Comparison of ENCODE assay signal across 1 cellular context in genomic region chr2:96554293-96555145, GRCh38.
TF ChIP-seq lines count a peak whose summit lies in the region.

No MANE protein-coding gene starts in this region.

TF ChIP-seq in HepG2, 621 proteins besides CTCF, POLR2A, EP300 and RAD21 (continued from another document and continues in another):
- TF ChIP-seq, protein P1, sequence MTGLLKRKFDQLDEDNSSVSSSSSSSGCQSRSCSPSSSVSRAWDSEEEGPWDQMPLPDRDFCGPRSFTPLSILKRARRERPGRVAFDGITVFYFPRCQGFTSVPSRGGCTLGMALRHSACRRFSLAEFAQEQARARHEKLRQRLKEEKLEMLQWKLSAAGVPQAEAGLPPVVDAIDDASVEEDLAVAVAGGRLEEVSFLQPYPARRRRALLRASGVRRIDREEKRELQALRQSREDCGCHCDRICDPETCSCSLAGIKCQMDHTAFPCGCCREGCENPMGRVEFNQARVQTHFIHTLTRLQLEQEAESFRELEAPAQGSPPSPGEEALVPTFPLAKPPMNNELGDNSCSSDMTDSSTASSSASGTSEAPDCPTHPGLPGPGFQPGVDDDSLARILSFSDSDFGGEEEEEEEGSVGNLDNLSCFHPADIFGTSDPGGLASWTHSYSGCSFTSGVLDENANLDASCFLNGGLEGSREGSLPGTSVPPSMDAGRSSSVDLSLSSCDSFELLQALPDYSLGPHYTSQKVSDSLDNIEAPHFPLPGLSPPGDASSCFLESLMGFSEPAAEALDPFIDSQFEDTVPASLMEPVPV (CRISPR knock-in tag; IDR thresholded peaks at IDR 0.05), result no peak
- TF ChIP-seq SAP130 (CRISPR knock-in tag; IDR thresholded peaks at IDR 0.05; ENCODE audit: low read depth), result peak; percentile 25; the same call in 1 of the 2 replicates
- 0 out of 2 replicates have a peak, but pooled peaks have one; percentile 18 for TF ChIP-seq DMAP1 (CRISPR knock-in tag; IDR thresholded peaks at IDR 0.05)
- no peak for TF ChIP-seq E2F1 (CRISPR knock-in tag; IDR thresholded peaks at IDR 0.05)
- TF ChIP-seq, protein P2, sequence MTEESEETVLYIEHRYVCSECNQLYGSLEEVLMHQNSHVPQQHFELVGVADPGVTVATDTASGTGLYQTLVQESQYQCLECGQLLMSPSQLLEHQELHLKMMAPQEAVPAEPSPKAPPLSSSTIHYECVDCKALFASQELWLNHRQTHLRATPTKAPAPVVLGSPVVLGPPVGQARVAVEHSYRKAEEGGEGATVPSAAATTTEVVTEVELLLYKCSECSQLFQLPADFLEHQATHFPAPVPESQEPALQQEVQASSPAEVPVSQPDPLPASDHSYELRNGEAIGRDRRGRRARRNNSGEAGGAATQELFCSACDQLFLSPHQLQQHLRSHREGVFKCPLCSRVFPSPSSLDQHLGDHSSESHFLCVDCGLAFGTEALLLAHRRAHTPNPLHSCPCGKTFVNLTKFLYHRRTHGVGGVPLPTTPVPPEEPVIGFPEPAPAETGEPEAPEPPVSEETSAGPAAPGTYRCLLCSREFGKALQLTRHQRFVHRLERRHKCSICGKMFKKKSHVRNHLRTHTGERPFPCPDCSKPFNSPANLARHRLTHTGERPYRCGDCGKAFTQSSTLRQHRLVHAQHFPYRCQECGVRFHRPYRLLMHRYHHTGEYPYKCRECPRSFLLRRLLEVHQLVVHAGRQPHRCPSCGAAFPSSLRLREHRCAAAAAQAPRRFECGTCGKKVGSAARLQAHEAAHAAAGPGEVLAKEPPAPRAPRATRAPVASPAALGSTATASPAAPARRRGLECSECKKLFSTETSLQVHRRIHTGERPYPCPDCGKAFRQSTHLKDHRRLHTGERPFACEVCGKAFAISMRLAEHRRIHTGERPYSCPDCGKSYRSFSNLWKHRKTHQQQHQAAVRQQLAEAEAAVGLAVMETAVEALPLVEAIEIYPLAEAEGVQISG (CRISPR knock-in tag; IDR thresholded peaks at IDR 0.05), result peak; percentile 69
- TF ChIP-seq, protein P3, sequence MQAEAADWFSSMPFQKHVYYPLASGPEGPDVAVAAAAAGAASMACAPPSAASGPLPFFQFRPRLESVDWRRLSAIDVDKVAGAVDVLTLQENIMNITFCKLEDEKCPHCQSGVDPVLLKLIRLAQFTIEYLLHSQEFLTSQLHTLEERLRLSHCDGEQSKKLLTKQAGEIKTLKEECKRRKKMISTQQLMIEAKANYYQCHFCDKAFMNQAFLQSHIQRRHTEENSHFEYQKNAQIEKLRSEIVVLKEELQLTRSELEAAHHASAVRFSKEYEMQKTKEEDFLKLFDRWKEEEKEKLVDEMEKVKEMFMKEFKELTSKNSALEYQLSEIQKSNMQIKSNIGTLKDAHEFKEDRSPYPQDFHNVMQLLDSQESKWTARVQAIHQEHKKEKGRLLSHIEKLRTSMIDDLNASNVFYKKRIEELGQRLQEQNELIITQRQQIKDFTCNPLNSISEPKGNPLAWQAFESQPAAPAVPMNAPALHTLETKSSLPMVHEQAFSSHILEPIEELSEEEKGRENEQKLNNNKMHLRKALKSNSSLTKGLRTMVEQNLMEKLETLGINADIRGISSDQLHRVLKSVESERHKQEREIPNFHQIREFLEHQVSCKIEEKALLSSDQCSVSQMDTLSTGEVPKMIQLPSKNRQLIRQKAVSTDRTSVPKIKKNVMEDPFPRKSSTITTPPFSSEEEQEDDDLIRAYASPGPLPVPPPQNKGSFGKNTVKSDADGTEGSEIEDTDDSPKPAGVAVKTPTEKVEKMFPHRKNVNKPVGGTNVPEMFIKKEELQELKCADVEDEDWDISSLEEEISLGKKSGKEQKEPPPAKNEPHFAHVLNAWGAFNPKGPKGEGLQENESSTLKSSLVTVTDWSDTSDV (CRISPR knock-in tag; IDR thresholded peaks at IDR 0.05), result 0 out of 2 replicates have a peak, but pooled peaks have one; percentile 80
- no peak for TF ChIP-seq REL (CRISPR knock-in tag; conservative IDR thresholded peaks at IDR 0.05)
- no peak for TF ChIP-seq GLMP (CRISPR knock-in tag; IDR thresholded peaks at IDR 0.05; ENCODE audit: borderline replicate concordance)
- TF ChIP-seq ZNF3 (CRISPR knock-in tag; IDR thresholded peaks at IDR 0.05), result no peak
- no peak for TF ChIP-seq SMAD9 (CRISPR knock-in tag; IDR thresholded peaks at IDR 0.05)
- TF ChIP-seq, protein P4, sequence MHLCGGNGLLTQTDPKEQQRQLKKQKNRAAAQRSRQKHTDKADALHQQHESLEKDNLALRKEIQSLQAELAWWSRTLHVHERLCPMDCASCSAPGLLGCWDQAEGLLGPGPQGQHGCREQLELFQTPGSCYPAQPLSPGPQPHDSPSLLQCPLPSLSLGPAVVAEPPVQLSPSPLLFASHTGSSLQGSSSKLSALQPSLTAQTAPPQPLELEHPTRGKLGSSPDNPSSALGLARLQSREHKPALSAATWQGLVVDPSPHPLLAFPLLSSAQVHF (CRISPR knock-in tag; IDR thresholded peaks at IDR 0.05), result no peak
- no peak for TF ChIP-seq SIN3A (IDR thresholded peaks at IDR 0.05; ENCODE audit: borderline replicate concordance, low read depth, low read length)
- TF ChIP-seq ZNF766 (CRISPR knock-in tag; IDR thresholded peaks at IDR 0.05; ENCODE audit: borderline replicate concordance), result no peak
- 0 out of 2 replicates have a peak, but pooled peaks have one; percentile 69 for TF ChIP-seq CHCHD3 (CRISPR knock-in tag; IDR thresholded peaks at IDR 0.05)
- TF ChIP-seq ATF5 (CRISPR knock-in tag; IDR thresholded peaks at IDR 0.05; ENCODE audit: low read depth), result no peak
- no peak for TF ChIP-seq ZNF710 (CRISPR knock-in tag; IDR thresholded peaks at IDR 0.05; ENCODE audit: borderline replicate concordance)
- peak; percentile 7; the same call in 1 of the 2 replicates for TF ChIP-seq MZF1 (CRISPR knock-in tag; IDR thresholded peaks at IDR 0.05; ENCODE audit: borderline replicate concordance)
- TF ChIP-seq, protein P5, sequence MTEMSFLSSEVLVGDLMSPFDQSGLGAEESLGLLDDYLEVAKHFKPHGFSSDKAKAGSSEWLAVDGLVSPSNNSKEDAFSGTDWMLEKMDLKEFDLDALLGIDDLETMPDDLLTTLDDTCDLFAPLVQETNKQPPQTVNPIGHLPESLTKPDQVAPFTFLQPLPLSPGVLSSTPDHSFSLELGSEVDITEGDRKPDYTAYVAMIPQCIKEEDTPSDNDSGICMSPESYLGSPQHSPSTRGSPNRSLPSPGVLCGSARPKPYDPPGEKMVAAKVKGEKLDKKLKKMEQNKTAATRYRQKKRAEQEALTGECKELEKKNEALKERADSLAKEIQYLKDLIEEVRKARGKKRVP (CRISPR knock-in tag; IDR thresholded peaks at IDR 0.05), result no peak
- TF ChIP-seq TERF1 (CRISPR knock-in tag; IDR thresholded peaks at IDR 0.05), result no peak
- no peak for TF ChIP-seq ZNF275 (CRISPR knock-in tag; IDR thresholded peaks at IDR 0.05; ENCODE audit: borderline replicate concordance)
- TF ChIP-seq ATM (IDR thresholded peaks at IDR 0.05; ENCODE audit: borderline replicate concordance), result no peak
- peak; percentile 62; the same call in 1 of the 2 replicates for TF ChIP-seq ATF7-NPFF (CRISPR knock-in tag; IDR thresholded peaks at IDR 0.05; ENCODE audit: low read depth)
- TF ChIP-seq SRY (CRISPR knock-in tag; IDR thresholded peaks at IDR 0.05), result 0 out of 2 replicates have a peak, but pooled peaks have one; percentile 46
- TF ChIP-seq, protein P6, sequence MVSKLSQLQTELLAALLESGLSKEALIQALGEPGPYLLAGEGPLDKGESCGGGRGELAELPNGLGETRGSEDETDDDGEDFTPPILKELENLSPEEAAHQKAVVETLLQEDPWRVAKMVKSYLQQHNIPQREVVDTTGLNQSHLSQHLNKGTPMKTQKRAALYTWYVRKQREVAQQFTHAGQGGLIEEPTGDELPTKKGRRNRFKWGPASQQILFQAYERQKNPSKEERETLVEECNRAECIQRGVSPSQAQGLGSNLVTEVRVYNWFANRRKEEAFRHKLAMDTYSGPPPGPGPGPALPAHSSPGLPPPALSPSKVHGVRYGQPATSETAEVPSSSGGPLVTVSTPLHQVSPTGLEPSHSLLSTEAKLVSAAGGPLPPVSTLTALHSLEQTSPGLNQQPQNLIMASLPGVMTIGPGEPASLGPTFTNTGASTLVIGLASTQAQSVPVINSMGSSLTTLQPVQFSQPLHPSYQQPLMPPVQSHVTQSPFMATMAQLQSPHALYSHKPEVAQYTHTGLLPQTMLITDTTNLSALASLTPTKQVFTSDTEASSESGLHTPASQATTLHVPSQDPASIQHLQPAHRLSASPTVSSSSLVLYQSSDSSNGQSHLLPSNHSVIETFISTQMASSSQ (IDR thresholded peaks at IDR 0.05; ENCODE audit: low read depth), result no peak
- TF ChIP-seq, protein P6 (CRISPR knock-in tag; IDR thresholded peaks at IDR 0.05; ENCODE audit: borderline replicate concordance), result no peak
- TF ChIP-seq, protein P7, sequence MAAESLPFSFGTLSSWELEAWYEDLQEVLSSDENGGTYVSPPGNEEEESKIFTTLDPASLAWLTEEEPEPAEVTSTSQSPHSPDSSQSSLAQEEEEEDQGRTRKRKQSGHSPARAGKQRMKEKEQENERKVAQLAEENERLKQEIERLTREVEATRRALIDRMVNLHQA (CRISPR knock-in tag; IDR thresholded peaks at IDR 0.05), result no peak
- no peak for TF ChIP-seq ZNF44 (CRISPR knock-in tag; IDR thresholded peaks at IDR 0.05)
- 0 out of 2 replicates have a peak, but pooled peaks have one; percentile 15 for TF ChIP-seq GATAD1 (CRISPR knock-in tag; IDR thresholded peaks at IDR 0.05)
- no peak for TF ChIP-seq ZBTB46 (CRISPR knock-in tag; IDR thresholded peaks at IDR 0.05; ENCODE audit: borderline replicate concordance)
